28 cellular contexts compared by ENCODE assay signal in genomic region chr9:111052831-111053230, GRCh38. TPM values are rescaled to one million over a fixed set of nuclear protein-coding genes. Genes with fewer than 3 reads are reported as not detected.
DNase-seq lines count a peak whose midpoint lies in the region; FAIRE-seq and TF ChIP-seq lines count a peak whose summit lies in the region.
"Had no signal": no experiment of that assay in that cellular context is flagged by ENCODE, and none has a peak within 500 bp of the region (broad histone marks: within the 10 kb centered on the region; RNA-seq: fewer than 3 reads in every experiment).

No MANE protein-coding gene starts in this region.

- H2AFZ ChIP-seq in smooth muscle cell (ENCODE audit: low read depth): peak overlapping the region; percentile 39

- H3K4me1 ChIP-seq in smooth muscle cell (ENCODE audit: low read depth): no peaks in the 10 kb centered on the region
- H3K4me1 ChIP-seq: Caco-2, left lung, prostate gland, thyroid gland had no signal

- in situ Hi-C loops in GM13976 (cut with MboI; ENCODE audit: low sequenced_read_pairs, unreplicated experiment): loop anchor here (10.0 kb wide), 1 partner anchor 242 kb away; no protein-coding TSS in a partner anchor

- TF ChIP-seq CTCF in smooth muscle cell (IDR thresholded peaks at IDR 0.05; ENCODE audit: borderline replicate concordance, insufficient read depth, poor library complexity, severe bottlenecking) (no peak), GM13976 (IDR thresholded peaks at IDR 0.05; ENCODE audit: borderline replicate concordance, control extremely low read depth, extremely low read depth, insufficient read depth, missing control alignments) (no peak)

- H3K9ac ChIP-seq in smooth muscle cell (ENCODE audit: low read depth): no peak overlapping the region

- peak overlapping the region; percentile 43 for H3K27ac ChIP-seq in epithelial cell of prostate
- no peak overlapping the region for H3K27ac ChIP-seq in smooth muscle cell (ENCODE audit: low read depth)
- H3K27ac ChIP-seq: left lung, prostate gland, skin epidermis, thyroid gland, VCaP had no signal

- DNase-seq in H54 (ENCODE audit: insufficient read length, low spot score): no peak
- peak; percentile 78 for DNase-seq in RPMI7951 (ENCODE audit: low read depth)
- DNase-seq in epithelial cell of prostate (ENCODE audit: low read depth, low spot score): no peak
- no peak for DNase-seq in smooth muscle cell (lab: John Stamatoyannopoulos, UW; ENCODE audit: unreplicated experiment)
- DNase-seq in GM13976 (ENCODE audit: low spot score): no peak
- DNase-seq in NCI-H345 treated with DMSO at 0.1 percent for 48 hours (lab: John Stamatoyannopoulos, UW; ENCODE audit: unreplicated experiment): no peak
- no peak for DNase-seq in amniotic stem cell (lab: John Stamatoyannopoulos, UW)
- DNase-seq: activated CD4-positive, alpha-beta T cell treated with anti-CD3 and anti-CD28 coated beads, Interleukin-2, amount 10 ng/mL, durations not matched to agents 7 days and 5 days; activated effector memory CD4-positive, alpha-beta T cell treated with anti-CD3 and anti-CD28 coated beads, Interleukin-2, amount 50 U/mL, for 16 hours; BE2C; Caco-2; cerebellar nuclear complex; glutamatergic neuron; left lung; NCI-H1436 treated with DMSO at 0.1 percent for 48 hours; NCI-H2171 treated with DMSO at 0.1 percent for 48 hours; NCI-H69; nephron progenitor cell; SIG-M5; stimulated activated CD4-positive, alpha-beta T cell treated with anti-CD3 and anti-CD28 coated beads, Interleukin-2, amount 100 ng/mL, for 48 hours; stimulated activated naive CD8-positive, alpha-beta T cell treated with anti-CD3 and anti-CD28 coated beads, Interleukin-15, Interleukin-2, amounts not matched to agents 100 U/mL and 50 U/mL, for 24 hours; thyroid gland had no signal

- 71% methylated on average over 3 of the region's 3 CpGs for WGBS in smooth muscle cell (ENCODE audit: low lambda C conversion rate)

- FAIRE-seq in H54 (lab: Jason Lieb, UNC): peak; percentile 82
- FAIRE-seq: GM18507, HepG2 had no signal

- no peak overlapping the region for H3K4me3 ChIP-seq in smooth muscle cell
- H3K4me3 ChIP-seq: left lung, prostate gland, skin epidermis, thyroid gland had no signal

- no peaks in the 10 kb centered on the region for H3F3A ChIP-seq in smooth muscle cell (ENCODE audit: low read depth)

- no peak for TF ChIP-seq POLR2A in H54 (IDR thresholded peaks at IDR 0.05; ENCODE audit: low read depth, low read length)

- H3K36me3 ChIP-seq in smooth muscle cell (ENCODE audit: low read depth): no peaks in the 10 kb centered on the region
- H3K36me3 ChIP-seq: BE2C, left lung, prostate gland, thyroid gland had no signal

- H3K27me3 ChIP-seq in smooth muscle cell (ENCODE audit: low read depth): no peaks in the 10 kb centered on the region
- H3K27me3 ChIP-seq: BE2C, left lung, thyroid gland had no signal

- H4K20me1 ChIP-seq in smooth muscle cell (ENCODE audit: low read depth): no peaks in the 10 kb centered on the region

- peak overlapping the region; percentile 1 for H3K4me2 ChIP-seq in smooth muscle cell

- no peaks in the 10 kb centered on the region for H3K9me3 ChIP-seq in smooth muscle cell (replicated peaks; ENCODE audit: low read depth)
- H3K9me3 ChIP-seq: BE2C, Caco-2, left lung, prostate gland, thyroid gland had no signal

- no peaks in the 10 kb centered on the region for H3K79me2 ChIP-seq in smooth muscle cell (ENCODE audit: low read depth)

RNA-seq across cellular contexts. Expression of gene LPAR1, which starts 14.6 kb away (rescaled TPM):
- 69.0 and 74.6 TPM in 2 replicates for total RNA-seq in RPMI7951 (2014; rRNA removed; shearing (Covaris generic))
- total RNA-seq in smooth muscle cell: 21.3 and 27.4 TPM in 2 replicates
- 13.9 and 20.5 TPM in 2 replicates for polyA plus RNA-seq in smooth muscle cell
- total RNA-seq: activated CD4-positive, alpha-beta T cell treated with anti-CD3 and anti-CD28 coated beads, Interleukin-2, amount 10 ng/mL, durations not matched to agents 7 days and 5 days; HepG2; T-helper 1 cell treated with Interleukin-12 subunit alpha and Interleukin-12 subunit beta and Interleukin-4 antibody, amounts not matched to agents 30 ng/mL and 1 ng/mL, for 36 hours had no signal
- polyA plus RNA-seq: HepG2 had no signal
